22 cellular contexts compared by ENCODE assay signal in the genomic region with DNA sequence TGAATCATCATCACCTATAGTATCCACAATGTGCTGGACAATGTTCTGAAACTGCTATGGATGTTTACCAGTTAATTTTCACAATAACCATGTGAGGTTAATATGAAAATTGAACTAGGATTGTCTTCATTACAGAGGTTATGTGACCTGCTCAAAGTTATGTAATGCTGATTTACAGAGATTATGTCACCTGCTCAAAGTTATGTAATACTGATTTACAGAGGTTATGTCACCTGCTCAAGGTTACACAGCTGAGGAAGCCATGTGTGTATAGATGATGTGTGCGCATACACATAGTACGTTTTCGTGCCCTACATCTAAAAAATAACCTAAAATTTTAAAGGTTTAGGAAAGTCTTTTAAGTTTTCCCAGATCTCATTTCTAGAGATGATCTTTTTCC.
"Had no signal": no experiment of that assay in that cellular context is flagged by ENCODE, and none has a peak within 500 bp of the region (broad histone marks: within the 10 kb centered on the region; RNA-seq: fewer than 3 reads in every experiment).

No MANE protein-coding gene starts in this region.

- FAIRE-seq: colon, keratinocyte had no signal

- H3K9ac ChIP-seq: neural progenitor cell had no signal

- H3K36me3 ChIP-seq: gastrocnemius medialis, neural progenitor cell, prostate gland, right atrium auricular region, sigmoid colon, stomach, tibial artery had no signal

- DNase-seq: effector CD8-positive, alpha-beta T cell; endodermal cell; foreskin fibroblast; gastrocnemius medialis; head of caudate nucleus; mesendoderm; midbrain; naive thymus-derived CD4-positive, alpha-beta T cell; sigmoid colon; stimulated activated CD4-positive, alpha-beta T cell treated with anti-CD3 and anti-CD28 coated beads, Interleukin-2, amount 100 ng/mL, for 24 hours; stimulated activated CD4-positive, alpha-beta T cell treated with anti-CD3 and anti-CD28 coated beads, Interleukin-4, amount 100 ng/mL, for 24 hours; stimulated activated naive CD4-positive, alpha-beta T cell treated with Interleukin-2 at 50 U/mL for 16 hours; stomach; tibial artery had no signal

- H2AFZ ChIP-seq: neural progenitor cell had no signal

- H3K4me3 ChIP-seq: gastrocnemius medialis, neural progenitor cell, prostate gland, right atrium auricular region, sigmoid colon, stomach, tibial artery had no signal

- H3K27ac ChIP-seq: epithelial cell of prostate, gastrocnemius medialis, neural progenitor cell, prostate gland, right atrium auricular region, sigmoid colon, stomach, tibial artery had no signal

- H3K9me3 ChIP-seq: gastrocnemius medialis, prostate gland, right atrium auricular region, sigmoid colon, stomach, tibial artery had no signal

- H3K4me2 ChIP-seq: neural progenitor cell had no signal

- H3K27me3 ChIP-seq: gastrocnemius medialis, neural progenitor cell, right atrium auricular region, sigmoid colon, stomach, tibial artery had no signal

- ATAC-seq: esophagus mucosa; gastrocnemius medialis; naive thymus-derived CD4-positive, alpha-beta T cell; stimulated activated effector memory CD8-positive, alpha-beta T cell treated with anti-CD3 and anti-CD28 coated beads, Interleukin-12 subunit alpha, Interleukin-12 subunit beta, amount 100 ng/mL, for 72 hours had no signal

- H3K4me1 ChIP-seq: neural progenitor cell, prostate gland, right atrium auricular region had no signal
